8 cellular contexts compared by ENCODE assay signal in genomic region chr7:1087952-1088920, GRCh38. TPM values are rescaled to one million over a fixed set of nuclear protein-coding genes. Genes with fewer than 3 reads are reported as not detected.
DNase-seq lines count a peak whose midpoint lies in the region; ATAC-seq and TF ChIP-seq lines count a peak whose summit lies in the region.

GPER1 (plus strand) TSS chr7:1088113; CDS start chr7:1091729, 3,616 bp downstream.

- 24 to 34% (median 32%) methylated on average over 26 to 28 of the region's 28 CpGs for WGBS in ovary, 3 donors

- H3K9me3 Mint-ChIP-seq in activated B cell treated with CpG ODN at 0.5 μM for 24 hours, result no peaks in the 10 kb centered on the region

- TF ChIP-seq EP300 in ovary (IDR thresholded peaks at IDR 0.05), result no peak

- H3K4me3 Mint-ChIP-seq in activated B cell treated with CpG ODN at 0.5 μM for 24 hours, result peak within 1 kb of the TSS; percentile 83

- peak within 1 kb of the TSS in 1 of 2 donors; percentile 47 for H3K27ac ChIP-seq in ovary

- H3K27me3 ChIP-seq in ovary, result no peaks in the 10 kb centered on the region

- intact Hi-C loops in Right ventricle myocardium inferior (cut with DNase I), result no loop called here
- intact Hi-C loops in cardiac septum (cut with DNase I), result loop anchor here (5.0 kb wide), 2 partner anchors 34 to 49 kb away; a partner anchor contains a TSS
- intact Hi-C loops in activated B cell treated with CpG ODN at 0.5 μM for 24 hours (cut with micrococcal nuclease), result loop anchor here (1.0 to 5.0 kb wide), 4 partner anchors 25 to 96 kb away; no protein-coding TSS in a partner anchor
- intact Hi-C loops in ovary (cut with DNase I), result loop anchor here in 3 of 4 donors (2.0 to 10.0 kb wide), 3 partner anchors 35 to 89 kb away; no protein-coding TSS in a partner anchor

- H3K27ac Mint-ChIP-seq in activated B cell treated with CpG ODN at 0.5 μM for 24 hours, result peak within 1 kb of the TSS; percentile 70

- H3K36me3 ChIP-seq in ovary, result no peaks in the 10 kb centered on the region

- peaks cover 10% of the 10 kb centered on the region for H3K36me3 Mint-ChIP-seq in activated B cell treated with CpG ODN at 0.5 μM for 24 hours (ENCODE audit: low read depth)

- H3K4me1 Mint-ChIP-seq in activated B cell treated with CpG ODN at 0.5 μM for 24 hours, result peaks cover 33% of the 10 kb centered on the region

- DNase-seq in Right ventricle myocardium inferior (ENCODE audit: missing footprints), result peak; percentile 81
- no peak for DNase-seq in cardiac septum (ENCODE audit: low spot score)
- DNase-seq in activated B cell treated with CpG ODN at 0.5 μM for 24 hours, result no peak
- peak; percentile 24 to 67 for DNase-seq in foreskin fibroblast
- peak; percentile 52 to 79 (median 65) for DNase-seq in ovary
- DNase-seq in DMS153 treated with DMSO at 0.1 percent for 48 hours (lab: John Stamatoyannopoulos, UW; ENCODE audit: unreplicated experiment), result no peak
- no peak for DNase-seq in GDM1 (lab: John Stamatoyannopoulos, UW)
- no peak for DNase-seq in cerebellar nuclear complex (lab: John Stamatoyannopoulos, UW)

- H3K27me3 Mint-ChIP-seq in activated B cell treated with CpG ODN at 0.5 μM for 24 hours, result no peaks in the 10 kb centered on the region

- POLR2A ChIA-PET in activated B cell treated with CpG ODN at 0.5 μM for 24 hours (lab: Charles Lee), result interaction anchor here (0.7 kb wide), 1 partner anchor 54 kb away, joined by 3 read pairs; no protein-coding TSS in a partner anchor

- CTCF ChIA-PET in activated B cell treated with CpG ODN at 0.5 μM for 24 hours (lab: Charles Lee), result interaction anchor here (1.6 to 3.2 kb wide), 2 partner anchors 13 to 16 kb away, joined by 3 to 8 read pairs; no protein-coding TSS in a partner anchor

- H3K4me1 ChIP-seq in ovary (ENCODE audit: insufficient read depth), result peaks cover 9% of the 10 kb centered on the region

- no peaks in the 10 kb centered on the region for H3K9me3 ChIP-seq in ovary

- H3K4me3 ChIP-seq in foreskin fibroblast (ENCODE audit: low read depth in 1 of 2, low read length in 2 of 2) (peak within 1 kb of the TSS; percentile 55 to 63), ovary (peak within 1 kb of the TSS; percentile 40)

- ATAC-seq in Right ventricle myocardium inferior (peak; percentile 74), activated B cell treated with CpG ODN at 0.5 μM for 24 hours (ENCODE audit: low read depth) (no peak)

- no peak for TF ChIP-seq POLR2A in ovary (IDR thresholded peaks at IDR 0.05)

- TF ChIP-seq CTCF in activated B cell treated with CpG ODN at 0.5 μM for 24 hours (IDR thresholded peaks at IDR 0.05), result no peak
- TF ChIP-seq CTCF in foreskin fibroblast (IDR thresholded peaks at IDR 0.05; ENCODE audit: low read depth, low read length), result no peak
- TF ChIP-seq CTCF in ovary (IDR thresholded peaks at IDR 0.05), result no peak

RNA-seq across cellular contexts. Expression of gene GPER1, which starts in this region (rescaled TPM):
- 3.6 TPM for total RNA-seq in Right ventricle myocardium inferior
- 2.9 TPM for total RNA-seq in cardiac septum
- total RNA-seq in activated B cell treated with CpG ODN at 0.5 μM for 24 hours, result 2.7 and 3.0 TPM in 2 replicates
- 1 to 10 TPM in 6 of 7 donors, under 1 TPM in 1; 0.48 to 7.5 (median 3.2) TPM for total RNA-seq in ovary
- polyA plus RNA-seq in ovary, result 1 to 10 TPM; 2.0 to 2.9 TPM

Comparison
In these comparisons a context has a peak if more than half of its experiments do, and no peak if none do; other contexts are left out.
1. DNase-seq: peak in Right ventricle myocardium inferior (single experiment), foreskin fibroblast (2 of 2) and ovary (5 of 5); none in cardiac septum (single experiment), activated B cell treated with CpG ODN at 0.5 μM for 24 hours (single experiment), DMS153 treated with DMSO at 0.1 percent for 48 hours (single experiment), GDM1 (single experiment) and cerebellar nuclear complex (0 of 2).